In the genomic region with DNA sequence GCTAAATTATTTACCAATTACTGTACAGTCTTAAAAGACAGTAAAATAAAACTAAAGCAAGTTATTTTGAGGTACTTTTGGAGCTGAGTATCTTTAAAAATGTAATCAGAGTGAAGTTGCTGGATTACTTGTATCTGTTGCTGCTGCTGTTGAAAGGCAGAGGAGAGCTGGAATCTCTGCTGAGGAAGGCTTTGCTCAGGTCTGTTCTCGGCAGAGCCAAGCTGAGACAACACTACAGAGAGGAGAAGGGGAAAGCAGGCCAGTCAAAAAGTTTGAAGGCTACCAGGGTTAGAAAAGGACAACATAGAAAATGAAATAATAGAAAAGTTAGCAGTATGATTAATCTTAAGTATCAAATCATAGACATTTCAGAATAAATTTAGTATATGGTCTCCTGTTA, we compare ENCODE assay signal across 1 cellular context.
TF ChIP-seq lines count a peak whose summit lies in the region.

No MANE protein-coding gene starts in this region.

TF ChIP-seq in HEK293T, 16 proteins besides CTCF, POLR2A, EP300 and RAD21:
- TF ChIP-seq NFRKB (IDR thresholded peaks at IDR 0.05) = no peak
- TF ChIP-seq SUZ12 (IDR thresholded peaks at IDR 0.05) = no peak
- TF ChIP-seq ELF4 (IDR thresholded peaks at IDR 0.05) = no peak
